8 cellular contexts compared by ENCODE assay signal in genomic region chr1:100265931-100266830, GRCh38. TPM values are rescaled to one million over a fixed set of nuclear protein-coding genes. Genes with fewer than 3 reads are reported as not detected.
DNase-seq lines count a peak whose midpoint lies in the region; ATAC-seq, FAIRE-seq and TF ChIP-seq lines count a peak whose summit lies in the region.

Gene RTCA, plus strand, starts transcription at chr1:100266216. Its CDS starts 160 bp downstream, at chr1:100266376.

- POLR2A ChIA-PET in T-cell (lab: Charles Lee): interaction anchor here (0.5 to 2.0 kb wide), 16 partner anchors 17 to 928 kb away, joined by 3 to 8 read pairs (median 4); partner anchors contain the start of genes DBT (in 2 of the 2), CDC14A (in 1 of the 2) and EXTL2 (in 1 of the 2)

- DNase-seq in GM12891 (ENCODE audit: insufficient read length, low spot score): peak; percentile 81
- DNase-seq in NCI-H1436 treated with DMSO at 0.1 percent for 48 hours (lab: John Stamatoyannopoulos, UW): peak; percentile 60
- DNase-seq in T-cell: peak; percentile 87 to 98 (median 93)
- peak; percentile 95 to 98 (median 97) for DNase-seq in adrenal gland
- DNase-seq in heart left ventricle: peak; percentile 96 to 99 (median 98)
- peak; percentile 93 to 99 (median 96) for DNase-seq in posterior cingulate gyrus
- peak; percentile 95 to 98 for DNase-seq in upper lobe of left lung

- H3K4me1 Mint-ChIP-seq in T-cell: peaks cover 47 to 61% (median 55%) of the 10 kb centered on the region in 3 donors

- CTCF ChIA-PET in T-cell (lab: Charles Lee): interaction anchor here (0.5 to 1.3 kb wide), 11 partner anchors 15 to 602 kb away, joined by 3 to 5 read pairs (median 3); partner anchors contain the start of genes SASS6 (in 1 of the 2) and TRMT13 (in 1 of the 2)

- no peaks in the 10 kb centered on the region for H3K9me3 ChIP-seq in adrenal gland (replicated peaks in 1 of 3)
- H3K9me3 ChIP-seq in heart left ventricle: peaks cover 0 to 4% (median 0%) of the 10 kb centered on the region in 12 donors
- no peaks in the 10 kb centered on the region for H3K9me3 ChIP-seq in upper lobe of left lung

- WGBS in adrenal gland, 4 donors: 0% methylated on average over 8 to 56 of the region's 56 CpGs
- 0 to 1% (median 0%) methylated on average over 27 to 56 of the region's 56 CpGs for WGBS in heart left ventricle, 4 donors
- 0 to 5% methylated on average over 4 to 45 of the region's 56 CpGs for WGBS in upper lobe of left lung, 2 donors

- peak within 1 kb of the TSS; percentile 100 for H3K4me3 Mint-ChIP-seq in T-cell

- peak; percentile 99 for ATAC-seq in HG02840 (IDR thresholded peaks at IDR 0.05; ENCODE audit: low FRiP score, unreplicated experiment)
- ATAC-seq in T-cell (replicated peaks in 1 of 4): peak; percentile 96 to 97 (median 97)
- peak; percentile 98 to 100 (median 99) for ATAC-seq in heart left ventricle
- peak; percentile 98 to 100 for ATAC-seq in upper lobe of left lung (ENCODE audit: low FRiP score in 2 of 2)

- TF ChIP-seq POLR2A in GM12891 (IDR thresholded peaks at IDR 0.05; ENCODE audit: low read depth, low read length) (peak; percentile 56), adrenal gland (IDR thresholded peaks at IDR 0.05) (peak; percentile 39 to 87), heart left ventricle (IDR thresholded peaks at IDR 0.05) (peak; percentile 14 to 93), upper lobe of left lung (IDR thresholded peaks at IDR 0.05) (peak in 3 of 4 donors; percentile 41 to 86 (median 84))

- TF ChIP-seq CTCF in adrenal gland (IDR thresholded peaks at IDR 0.05) (no peak), heart left ventricle (IDR thresholded peaks at IDR 0.05) (peak in 1 of 12 donors; percentile 27), upper lobe of left lung (IDR thresholded peaks at IDR 0.05) (no peak)

- H3K27me3 Mint-ChIP-seq in T-cell: no peaks in the 10 kb centered on the region

- H3K36me3 Mint-ChIP-seq in T-cell: peaks cover 38% of the 10 kb centered on the region

- peaks cover 0 to 6% (median 0%) of the 10 kb centered on the region in 3 donors for H3K9me3 Mint-ChIP-seq in T-cell

- peak; percentile 97 for FAIRE-seq in GM12891 (lab: Jason Lieb, UNC)

- H3K36me3 ChIP-seq in adrenal gland (replicated peaks in 1 of 2) (peaks cover 0 to 35% of the 10 kb centered on the region in 2 donors), heart left ventricle (peaks cover 0 to 40% (median 35%) of the 10 kb centered on the region in 9 donors), upper lobe of left lung (peaks cover 5 to 36% (median 26%) of the 10 kb centered on the region in 4 donors)

- TF ChIP-seq EP300 in upper lobe of left lung (IDR thresholded peaks at IDR 0.05): peak in 1 of 4 donors; percentile 26

- intact Hi-C loops in adrenal gland (cut with DNase I): no loop called here
- intact Hi-C loops in heart left ventricle (cut with DNase I): loop anchor here in 8 of 10 donors (1.0 to 10.0 kb wide), 8 partner anchors 86 to 459 kb away; partner anchors contain the start of genes CDC14A (in 6 of the 8), TRMT13 (in 2 of the 8) and SASS6 (in 1 of the 8)
- intact Hi-C loops in posterior cingulate gyrus (cut with DNase I): loop anchor here (2.0 to 10.0 kb wide), 4 partner anchors 17 to 231 kb away; partner anchors contain the start of genes CDC14A, DBT, SASS6 and TRMT13

- no peaks in the 10 kb centered on the region for H3K27me3 ChIP-seq in adrenal gland
- no peaks in the 10 kb centered on the region for H3K27me3 ChIP-seq in heart left ventricle
- H3K27me3 ChIP-seq in upper lobe of left lung: no peaks in the 10 kb centered on the region

- H3K4me3 ChIP-seq in adrenal gland: peak within 1 kb of the TSS; percentile 60 to 89 (median 82)
- H3K4me3 ChIP-seq in heart left ventricle: peak within 1 kb of the TSS; percentile 62 to 99 (median 82)
- peak within 1 kb of the TSS; percentile 72 to 99 (median 88) for H3K4me3 ChIP-seq in upper lobe of left lung

- H3K4me1 ChIP-seq in adrenal gland (replicated peaks in 1 of 2) (peaks cover 16 to 32% of the 10 kb centered on the region in 2 donors), heart left ventricle (peaks cover 0 to 35% (median 23%) of the 10 kb centered on the region in 12 donors), upper lobe of left lung (peaks cover 14 to 42% (median 29%) of the 10 kb centered on the region in 4 donors)

- peak within 1 kb of the TSS; percentile 48 to 81 (median 73) for H3K27ac ChIP-seq in adrenal gland
- H3K27ac ChIP-seq in heart left ventricle: peak within 1 kb of the TSS; percentile 39 to 92 (median 82)
- peak within 1 kb of the TSS; percentile 83 to 93 (median 90) for H3K27ac ChIP-seq in upper lobe of left lung

- H3K27ac Mint-ChIP-seq in T-cell: peak within 1 kb of the TSS; percentile 98 to 99

TF ChIP-seq in GM12891, 5 proteins besides CTCF, POLR2A, EP300 and RAD21:
- peak; percentile 58 for TF ChIP-seq SPI1 (IDR thresholded peaks at IDR 0.05; ENCODE audit: low read depth, low read length)
- no peak for TF ChIP-seq PAX5 (IDR thresholded peaks at IDR 0.05; ENCODE audit: insufficient read depth, low read length, severe bottlenecking)
- TF ChIP-seq POLR2AphosphoS5 (IDR thresholded peaks at IDR 0.05; ENCODE audit: low read depth, low read length): peak; percentile 80
- peak; percentile 48 for TF ChIP-seq TAF1 (IDR thresholded peaks at IDR 0.05; ENCODE audit: low read depth, low read length)
- 0 out of 2 replicates have a peak, but pooled peaks have one; percentile 11 for TF ChIP-seq POU2F2 (IDR thresholded peaks at IDR 0.05; ENCODE audit: low read depth, low read length)

RNA-seq across cellular contexts. Expression of gene RTCA, which starts in this region (rescaled TPM):
- 27.5 TPM for polyA plus RNA-seq in GM12891 (2012; ENCODE audit: low read depth, missing spikeins)
- 10 to 100 TPM; 36.0 to 53.6 (median 40.1) TPM for total RNA-seq in T-cell
- total RNA-seq in adrenal gland: 10 to 100 TPM; 19.0 to 41.0 (median 34.0) TPM
- polyA plus RNA-seq in adrenal gland: 10 to 100 TPM; 20.5 to 61.2 (median 21.4) TPM
- total RNA-seq in heart left ventricle: 10 to 100 TPM; 31.4 to 54.6 (median 36.3) TPM
- 10 to 100 TPM; 21.3 to 40.0 TPM for polyA plus RNA-seq in heart left ventricle
- 10 to 100 TPM; 12.1 to 36.4 (median 30.3) TPM for total RNA-seq in upper lobe of left lung

Comparison
In these comparisons a context has a peak if more than half of its experiments do, and no peak if none do; other contexts are left out.
1. Peak in every context shown above with its lines: DNase-seq, ATAC-seq, H3K4me3 ChIP-seq and H3K27ac ChIP-seq.
2. intact Hi-C loops: an anchor here in heart left ventricle (1.0 to 10.0 kb wide) and posterior cingulate gyrus (2.0 to 10.0 kb wide); none called in adrenal gland.